ENCODE assay signal across 6 cellular contexts in the genomic region with DNA sequence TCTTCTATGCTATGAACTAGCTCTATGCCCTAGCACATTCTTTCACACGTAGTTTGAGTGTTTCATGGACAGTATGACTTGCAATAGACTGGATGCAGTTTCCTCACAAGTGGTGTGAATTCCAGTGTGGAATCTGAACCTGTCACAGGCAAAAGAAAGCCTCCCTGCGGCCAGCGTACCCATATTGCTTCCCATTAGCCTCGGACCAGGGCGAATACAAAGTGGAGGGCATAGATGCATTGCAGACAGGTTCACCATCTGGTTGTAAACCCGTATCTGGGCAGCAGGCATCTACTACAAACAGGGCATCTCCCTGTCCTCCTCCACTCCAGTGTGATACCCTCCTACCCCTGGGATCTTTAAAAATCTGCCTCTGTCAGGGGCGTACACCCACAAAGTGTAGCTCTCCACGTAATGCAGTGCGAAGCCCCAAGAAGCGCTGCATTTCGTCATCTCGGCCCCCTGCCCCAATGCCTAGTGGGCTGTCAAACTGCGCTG. TPM values are rescaled to one million over a fixed set of nuclear protein-coding genes. Genes with fewer than 3 reads are reported as not detected.
DNase-seq lines count a peak whose midpoint lies in the region; ATAC-seq and TF ChIP-seq lines count a peak whose summit lies in the region.

No MANE protein-coding gene starts in this region.

- no peaks in the 10 kb centered on the region for H3K9me3 ChIP-seq in ascending aorta
- H3K9me3 ChIP-seq in mucosa of rectum (ENCODE audit: control insufficient read depth in 2 of 2, low read length in 2 of 2) = no peaks in the 10 kb centered on the region

- intact Hi-C loops in ascending aorta (cut with DNase I) = loop anchor here (1.0 kb wide), 3 partner anchors 12 to 50 kb away; a partner anchor contains a TSS

- ATAC-seq in GM19467 (IDR thresholded peaks at IDR 0.05; ENCODE audit: unreplicated experiment) = no peak

- peaks cover 7 to 8% of the 10 kb centered on the region in 2 donors for H3K36me3 ChIP-seq in ascending aorta
- H3K36me3 ChIP-seq in mucosa of rectum (ENCODE audit: control insufficient read depth in 2 of 2, insufficient read depth in 2 of 2, low read length in 2 of 2) = peaks cover 8 to 10% of the 10 kb centered on the region in 2 donors

- H3K9ac ChIP-seq in mucosa of rectum (ENCODE audit: low read depth in 1 of 2, low read length in 2 of 2) = peak overlapping the region; percentile 81 to 92

- H3K27me3 ChIP-seq in ascending aorta (no peaks in the 10 kb centered on the region), mucosa of rectum (ENCODE audit: control insufficient read depth in 2 of 2, insufficient read depth in 2 of 2, low read length in 2 of 2) (no peaks in the 10 kb centered on the region)

- H3K4me1 ChIP-seq in ascending aorta (peaks cover 6 to 20% of the 10 kb centered on the region in 2 donors), mucosa of rectum (ENCODE audit: control insufficient read depth in 2 of 2, insufficient read depth in 2 of 2, low read length in 2 of 2) (peaks cover 26% of the 10 kb centered on the region in 2 donors)

- peak overlapping the region; percentile 60 to 75 for H3K4me3 ChIP-seq in ascending aorta
- peak overlapping the region; percentile 63 to 78 for H3K4me3 ChIP-seq in mucosa of rectum (ENCODE audit: low read length in 2 of 2)

- no peak for TF ChIP-seq CTCF in ascending aorta (IDR thresholded peaks at IDR 0.05)

- DNase-seq in DMS53 (lab: John Stamatoyannopoulos, UW) (peak; percentile 73), ascending aorta (ENCODE audit: low spot score in 2 of 2) (no peak), CD1c-positive myeloid dendritic cell (ENCODE audit: extremely low spot score) (no peak), retina (no peak)

- H3K27ac ChIP-seq in ascending aorta = peak overlapping the region; percentile 81 to 97
- peak overlapping the region; percentile 96 to 99 for H3K27ac ChIP-seq in mucosa of rectum (ENCODE audit: low read depth in 2 of 2, low read length in 2 of 2)

RNA-seq across cellular contexts. Expression of a gene that starts 1.4 kb away (rescaled TPM):
- total RNA-seq in ascending aorta = 247 TPM

RNA-seq across cellular contexts. Expression of a gene that starts 12.8 kb away (rescaled TPM):
- total RNA-seq in ascending aorta = 51.6 TPM

RNA-seq across cellular contexts. Expression of a gene that starts 25.3 kb away (rescaled TPM):
- 27.0 TPM for total RNA-seq in ascending aorta

RNA-seq across cellular contexts. Expression of a gene that starts 34.2 kb away (rescaled TPM):
- total RNA-seq in ascending aorta = not detected

RNA-seq across cellular contexts. Expression of a gene that starts 34.7 kb away (rescaled TPM):
- total RNA-seq in ascending aorta = 88.9 TPM
